ENCODE assay signal across 8 cellular contexts in the genomic region with DNA sequence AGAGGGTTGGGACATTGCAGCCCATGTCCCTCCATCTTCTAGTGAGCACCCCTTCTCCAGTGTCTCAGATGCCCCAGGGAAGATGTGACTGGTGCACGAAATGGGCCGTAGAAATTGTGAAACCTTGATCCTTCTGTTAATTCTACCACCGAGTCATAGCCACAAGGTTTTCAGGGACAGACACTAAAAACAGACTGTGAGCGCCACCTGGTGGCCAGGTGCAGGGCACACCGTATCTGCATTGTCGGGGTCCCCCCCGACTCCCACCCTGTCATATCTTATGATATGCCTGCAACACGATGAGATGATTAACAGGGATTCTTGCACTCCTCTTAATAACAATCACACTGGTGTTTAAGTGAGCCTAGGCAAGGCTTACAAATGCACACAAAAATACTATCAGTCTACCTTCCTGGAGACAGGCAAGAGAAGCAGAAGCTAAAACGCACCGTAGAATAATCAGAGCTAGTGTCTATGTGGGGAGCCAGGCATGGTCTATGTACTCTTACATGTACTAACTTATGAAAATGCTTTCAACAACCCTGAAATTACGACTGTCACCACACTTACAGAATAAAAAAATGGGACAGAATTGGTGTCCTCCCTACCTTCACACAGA. TPM values are rescaled to one million over a fixed set of nuclear protein-coding genes. Genes with fewer than 3 reads are reported as not detected.
DNase-seq lines count a peak whose midpoint lies in the region; ATAC-seq and TF ChIP-seq lines count a peak whose summit lies in the region.

No MANE protein-coding gene starts in this region.

- H3K27ac ChIP-seq in esophagus squamous epithelium (no peak overlapping the region), neural progenitor cell (no peak overlapping the region)

- no peak for TF ChIP-seq POLR2A in esophagus squamous epithelium (IDR thresholded peaks at IDR 0.05)

- no peaks in the 10 kb centered on the region for H4K20me1 ChIP-seq in neural progenitor cell (ENCODE audit: low read depth)

- no peak overlapping the region for H3K4me3 Mint-ChIP-seq in neural progenitor cell
- H3K4me3 Mint-ChIP-seq in stimulated activated naive CD8-positive, alpha-beta T cell treated with anti-CD3 and anti-CD28 coated beads, Interleukin-15, amount 100 ng/mL, for 72 hours: no peak overlapping the region

- no peak overlapping the region for H3K27ac Mint-ChIP-seq in neural progenitor cell
- no peak overlapping the region for H3K27ac Mint-ChIP-seq in stimulated activated naive CD8-positive, alpha-beta T cell treated with anti-CD3 and anti-CD28 coated beads, Interleukin-15, amount 100 ng/mL, for 72 hours

- peaks cover 9% of the 10 kb centered on the region for H3K4me1 Mint-ChIP-seq in neural progenitor cell
- peaks cover 6% of the 10 kb centered on the region for H3K4me1 Mint-ChIP-seq in stimulated activated naive CD8-positive, alpha-beta T cell treated with anti-CD3 and anti-CD28 coated beads, Interleukin-15, amount 100 ng/mL, for 72 hours

- H3K4me3 ChIP-seq in AG04449 (ENCODE audit: low read depth, low read length) (peak overlapping the region; percentile 16), esophagus squamous epithelium (no peak overlapping the region), neural progenitor cell (no peak overlapping the region)

- TF ChIP-seq CTCF in AG04449 (IDR thresholded peaks at IDR 0.05; ENCODE audit: insufficient read depth, low read length, missing control alignments) (peak; percentile 56), GM20000 (IDR thresholded peaks at IDR 0.05; ENCODE audit: extremely low read depth, missing control alignments) (peak; percentile 55), esophagus squamous epithelium (IDR thresholded peaks at IDR 0.05) (peak; percentile 81 to 95 (median 91)), neural progenitor cell (IDR thresholded peaks at IDR 0.05) (peak; percentile 97)

- DNase-seq in AG04449 (ENCODE audit: low read depth, low spot score) (no peak), GM20000 (ENCODE audit: low spot score) (peak; percentile 69), NCI-H82 (lab: John Stamatoyannopoulos, UW) (peak; percentile 76), esophagus squamous epithelium (lab: John Stamatoyannopoulos, UW) (no peak), neural progenitor cell (ENCODE audit: low spot score) (peak; percentile 85)
- peak; percentile 76 for DNase-seq in activated CD8-positive, alpha-beta memory T cell treated with anti-CD3 and anti-CD28 coated beads, Interleukin-2, amount 50 U/mL, for 4 hours
- peak; percentile 64 for DNase-seq in stimulated activated naive CD8-positive, alpha-beta T cell treated with anti-CD3 and anti-CD28 coated beads, Interleukin-15, amount 100 ng/mL, for 72 hours

- H3K4me2 ChIP-seq in neural progenitor cell: no peak overlapping the region

- WGBS in esophagus squamous epithelium, 2 donors: 18 to 20% methylated on average over 10 to 11 of the region's 11 CpGs

- intact Hi-C loops in esophagus squamous epithelium (cut with DNase I): loop anchor here (5.0 kb wide), 1 partner anchor 173 kb away; no protein-coding TSS in a partner anchor

- H3K9me3 Mint-ChIP-seq in neural progenitor cell: peaks cover 24% of the 10 kb centered on the region
- H3K9me3 Mint-ChIP-seq in stimulated activated naive CD8-positive, alpha-beta T cell treated with anti-CD3 and anti-CD28 coated beads, Interleukin-15, amount 100 ng/mL, for 72 hours: no peaks in the 10 kb centered on the region

- peaks cover 6% of the 10 kb centered on the region for H3K36me3 Mint-ChIP-seq in neural progenitor cell

- no peaks in the 10 kb centered on the region for H3K79me2 ChIP-seq in neural progenitor cell (ENCODE audit: low read depth)

- no peak overlapping the region for H2AFZ ChIP-seq in neural progenitor cell (replicated peaks)

- H3K9me3 ChIP-seq in esophagus squamous epithelium (no peaks in the 10 kb centered on the region), neural progenitor cell (ENCODE audit: low read depth) (no peaks in the 10 kb centered on the region)

- H3K36me3 ChIP-seq in esophagus squamous epithelium: no peaks in the 10 kb centered on the region
- no peaks in the 10 kb centered on the region for H3K36me3 ChIP-seq in neural progenitor cell

- no peak overlapping the region for H3K9ac ChIP-seq in neural progenitor cell

- CTCF ChIA-PET in AG04449 (lab: Yijun Ruan, JAX): interaction anchor here (0.6 to 3.6 kb wide), 28 partner anchors 8 to 204 kb away, joined by 3 to 39 read pairs (median 4); no protein-coding TSS in a partner anchor

- peak; percentile 80 for ATAC-seq in stimulated activated naive CD8-positive, alpha-beta T cell treated with anti-CD3 and anti-CD28 coated beads, Interleukin-15, amount 100 ng/mL, for 72 hours
- no peak for ATAC-seq in GM21390 (IDR thresholded peaks at IDR 0.05; ENCODE audit: unreplicated experiment)

- H3K27me3 ChIP-seq in esophagus squamous epithelium: no peaks in the 10 kb centered on the region
- H3K27me3 ChIP-seq in neural progenitor cell: no peaks in the 10 kb centered on the region

- H3K27me3 Mint-ChIP-seq in neural progenitor cell (ENCODE audit: insufficient read depth, low read depth): peaks cover 2% of the 10 kb centered on the region
- peaks cover 11% of the 10 kb centered on the region for H3K27me3 Mint-ChIP-seq in stimulated activated naive CD8-positive, alpha-beta T cell treated with anti-CD3 and anti-CD28 coated beads, Interleukin-15, amount 100 ng/mL, for 72 hours

- H3K4me1 ChIP-seq in esophagus squamous epithelium (peaks cover 0 to 8% (median 0%) of the 10 kb centered on the region in 3 donors), neural progenitor cell (no peaks in the 10 kb centered on the region)

- POLR2A ChIA-PET in AG04449 (lab: Yijun Ruan, JAX): no interaction called here

- H3F3A ChIP-seq in neural progenitor cell (ENCODE audit: low read depth): no peaks in the 10 kb centered on the region

RNA-seq across cellular contexts. Expression of a gene that starts 57.8 kb away (rescaled TPM):
- total RNA-seq in esophagus squamous epithelium (under 1 TPM in 1 of 4 donors, not detected in 3; 0.57 TPM), neural progenitor cell (ENCODE audit: low replicate concordance) (2.9 and 9.1 TPM in 2 replicates)

Comparison
In these comparisons a context has a peak if more than half of its experiments do, and no peak if none do; other contexts are left out.
1. DNase-seq: peak in GM20000 (single experiment), NCI-H82 (single experiment), activated CD8-positive, alpha-beta memory T cell treated with anti-CD3 and anti-CD28 coated beads, Interleukin-2, amount 50 U/mL, for 4 hours (single experiment), neural progenitor cell (single experiment) and stimulated activated naive CD8-positive, alpha-beta T cell treated with anti-CD3 and anti-CD28 coated beads, Interleukin-15, amount 100 ng/mL, for 72 hours (2 of 2); none in AG04449 (single experiment) and esophagus squamous epithelium (single experiment).
2. Peak in every context shown above with its lines, with median percentiles within 50 percentile points of each other: CTCF ChIP-seq.